In genomic region chr5:151072234-151073025, GRCh38 we compare ENCODE assay signal across 11 cellular contexts. TPM values are rescaled to one million over a fixed set of nuclear protein-coding genes. Genes with fewer than 3 reads are reported as not detected.
A peak's percentile ranks its signal among the peaks of the same experiment; 100 is the strongest.
DNase-seq lines count a peak whose midpoint lies in the region; ATAC-seq, FAIRE-seq and TF ChIP-seq lines count a peak whose summit lies in the region.
"Had no signal": no experiment of that assay in that cellular context is flagged by ENCODE, and none has a peak within 500 bp of the region (broad histone marks: within the 10 kb centered on the region; RNA-seq: fewer than 3 reads in every experiment).

No MANE protein-coding gene starts in this region.

- no peaks in the 10 kb centered on the region for H3K9me2 ChIP-seq in OCI-LY1 (ENCODE audit: low read depth, low read length)

- H3F3A ChIP-seq in OCI-LY1 (ENCODE audit: insufficient read depth, low read length) = no peaks in the 10 kb centered on the region

- H3K4me3 Mint-ChIP-seq in osteocyte (ENCODE audit: unreplicated experiment) = no peak overlapping the region
- H3K4me3 Mint-ChIP-seq: activated T-cell treated with anti-CD3 and anti-CD28 coated beads, Interleukin-2, amount 50 U/mL, for 4 hours had no signal

- no TSS peak for BruUV-seq in endothelial cell of umbilical vein (replicated peaks; lab: Mats Ljungman, UMichigan)

- no peaks in the 10 kb centered on the region for H3K9me1 ChIP-seq in endothelial cell of umbilical vein (replicated peaks; ENCODE audit: control insufficient read depth, extremely low read depth, insufficient read depth, low read length)

- H3K9ac ChIP-seq in OCI-LY1 (ENCODE audit: low read length) = no peak overlapping the region; the same call in 1 of the 2 replicates
- H3K9ac ChIP-seq in endothelial cell of umbilical vein (replicated peaks; ENCODE audit: extremely low read depth, insufficient read depth, low read length) = no peak overlapping the region

- peak; percentile 73 for FAIRE-seq in endothelial cell of umbilical vein (lab: Jason Lieb, UNC)

- no peaks in the 10 kb centered on the region for H3K27me3 Mint-ChIP-seq in osteocyte (ENCODE audit: unreplicated experiment)

- no peak overlapping the region for H2AFZ ChIP-seq in OCI-LY1 (ENCODE audit: low read length)
- H2AFZ ChIP-seq in endothelial cell of umbilical vein (ENCODE audit: low read depth, low read length) = no peak overlapping the region

- no peaks in the 10 kb centered on the region for H3K36me3 Mint-ChIP-seq in osteocyte (ENCODE audit: unreplicated experiment)

- in situ Hi-C loops in Caki2 (cut with HindIII; ENCODE audit: low pct_unique_long_range_greater_than_20kb, low sequenced_read_pairs) (no loop called here), G401 (cut with HindIII; ENCODE audit: low sequenced_read_pairs) (no loop called here)

- peak overlapping the region; percentile 25; the same call in 1 of the 2 replicates for H3K4me2 ChIP-seq in OCI-LY1 (ENCODE audit: low read length)
- no peak overlapping the region for H3K4me2 ChIP-seq in endothelial cell of umbilical vein (ENCODE audit: insufficient read depth, low read length)

- peaks cover 74% of the 10 kb centered on the region for H3K4me1 ChIP-seq in OCI-LY1 (ENCODE audit: insufficient read depth, low read length, severe bottlenecking)
- H3K4me1 ChIP-seq in endothelial cell of umbilical vein (ENCODE audit: control insufficient read depth, extremely low read depth, insufficient read depth, low read length) = peaks cover 22% of the 10 kb centered on the region

- no peak for TF ChIP-seq CTCF in OCI-LY1 (IDR thresholded peaks at IDR 0.05; ENCODE audit: low read length)
- no peak for TF ChIP-seq CTCF in endothelial cell of umbilical vein (IDR thresholded peaks at IDR 0.05; ENCODE audit: extremely low read depth in 1 of 2, insufficient read depth in 1 of 2, low read depth in 1 of 2, low read length in 2 of 2)
- no peak for TF ChIP-seq CTCF in osteocyte (IDR thresholded peaks at IDR 0.05)
- no peak for TF ChIP-seq CTCF in WERI-Rb-1 (IDR thresholded peaks at IDR 0.05; ENCODE audit: low read depth, low read length)

- H3K27ac ChIP-seq in OCI-LY1 (ENCODE audit: low read depth, low read length, poor library complexity, severe bottlenecking) (peak overlapping the region; percentile 94), endothelial cell of umbilical vein (ENCODE audit: insufficient read depth, low read depth, low read length) (no peak overlapping the region), WERI-Rb-1 (no peak overlapping the region)

- no peak for ATAC-seq in HG02623 (IDR thresholded peaks at IDR 0.05; ENCODE audit: unreplicated experiment)
- ATAC-seq in GM18519 (IDR thresholded peaks at IDR 0.05; ENCODE audit: low FRiP score, unreplicated experiment) = no peak
- ATAC-seq: activated T-cell treated with anti-CD3 and anti-CD28 coated beads, Interleukin-2, amount 50 U/mL, for 4 hours had no signal

- dilution Hi-C loops in endothelial cell of umbilical vein (cut with MboI; ENCODE audit: extremely low pct_ligation_motif_present, low sequenced_read_pairs) = no loop called here

- H3K9me3 ChIP-seq in OCI-LY1 (ENCODE audit: low read length) (no peaks in the 10 kb centered on the region), endothelial cell of umbilical vein (replicated peaks; ENCODE audit: control insufficient read depth, insufficient read depth, low read length) (no peaks in the 10 kb centered on the region), WERI-Rb-1 (ENCODE audit: severe bottlenecking) (no peaks in the 10 kb centered on the region)

- H3K79me2 ChIP-seq in OCI-LY1 (ENCODE audit: insufficient read depth, low read length) (peaks cover 82% of the 10 kb centered on the region), endothelial cell of umbilical vein (ENCODE audit: control insufficient read depth, insufficient read depth, low read length) (peaks cover 39% of the 10 kb centered on the region)

- peaks cover 65% of the 10 kb centered on the region for H3K4me1 Mint-ChIP-seq in osteocyte (ENCODE audit: unreplicated experiment)

- no peaks in the 10 kb centered on the region for H3K27me3 ChIP-seq in OCI-LY1 (ENCODE audit: insufficient read depth, low read length)
- H3K27me3 ChIP-seq in endothelial cell of umbilical vein (ENCODE audit: control insufficient read depth in 2 of 2, insufficient read depth in 2 of 2, low read length in 2 of 2) = no peaks in the 10 kb centered on the region
- no peaks in the 10 kb centered on the region for H3K27me3 ChIP-seq in WERI-Rb-1 (ENCODE audit: insufficient read depth, low read depth, severe bottlenecking)

- H3K36me3 ChIP-seq in OCI-LY1 (ENCODE audit: insufficient read depth, low read length) (peaks cover 64% of the 10 kb centered on the region), endothelial cell of umbilical vein (ENCODE audit: control insufficient read depth in 2 of 2, extremely low read depth in 1 of 2, insufficient read depth in 2 of 2, low read length in 2 of 2) (no peaks in the 10 kb centered on the region), WERI-Rb-1 (no peaks in the 10 kb centered on the region)

- H4K20me1 ChIP-seq in OCI-LY1 (ENCODE audit: insufficient read depth, low read length) (no peaks in the 10 kb centered on the region), endothelial cell of umbilical vein (replicated peaks; ENCODE audit: control insufficient read depth, extremely low read depth, insufficient read depth, low read length) (no peaks in the 10 kb centered on the region)

- POLR2A ChIA-PET in endothelial cell of umbilical vein (lab: Charles Lee) = no interaction called here

- peak overlapping the region; percentile 66 for H3K27ac Mint-ChIP-seq in osteocyte (ENCODE audit: unreplicated experiment)

- TF ChIP-seq POLR2A in endothelial cell of umbilical vein (IDR thresholded peaks at IDR 0.05; ENCODE audit: low read depth, low read length) = no peak

- DNase-seq in Caki2 (ENCODE audit: low read depth) (peak; percentile 71), endothelial cell of umbilical vein (ENCODE audit: low read depth, low spot score) (no peak), osteocyte (ENCODE audit: extremely low spot score, unreplicated experiment) (no peak), WERI-Rb-1 (no peak), G401 (ENCODE audit: low spot score) (no peak)
- DNase-seq: activated T-cell treated with anti-CD3 and anti-CD28 coated beads, Interleukin-2, amount 50 U/mL, for 4 hours; H7 had no signal

- intact Hi-C loops in endothelial cell of umbilical vein (cut with micrococcal nuclease) = no loop called here

- CTCF ChIA-PET in endothelial cell of umbilical vein (lab: Charles Lee) = interaction anchor here (1.0 to 5.0 kb wide), 9 partner anchors 9 to 70 kb away, joined by 3 to 32 read pairs (median 4); partner anchors contain the start of gene TNIP1

- H3K9me3 Mint-ChIP-seq in osteocyte (ENCODE audit: unreplicated experiment) = no peaks in the 10 kb centered on the region
- H3K9me3 Mint-ChIP-seq: activated T-cell treated with anti-CD3 and anti-CD28 coated beads, Interleukin-2, amount 50 U/mL, for 4 hours had no signal

- no peak overlapping the region for H3K4me3 ChIP-seq in OCI-LY1 (ENCODE audit: low read depth, low read length, poor library complexity, severe bottlenecking)
- no peak overlapping the region for H3K4me3 ChIP-seq in endothelial cell of umbilical vein (replicated peaks in 1 of 3; ENCODE audit: insufficient read depth in 1 of 3, low read depth in 1 of 3, low read length in 3 of 3)
- H3K4me3 ChIP-seq in WERI-Rb-1 (ENCODE audit: low read depth, low read length) = no peak overlapping the region
- H3K4me3 ChIP-seq: skin epidermis had no signal

TF ChIP-seq in endothelial cell of umbilical vein, 7 proteins besides CTCF, POLR2A, EP300 and RAD21:
- TF ChIP-seq EZH2 (IDR thresholded peaks at IDR 0.05; ENCODE audit: borderline replicate concordance, low read depth, low read length, severe bottlenecking) (no peak), FOS (IDR thresholded peaks at IDR 0.05; ENCODE audit: borderline replicate concordance, insufficient read depth, low read length) (no peak), GATA2 (IDR thresholded peaks at IDR 0.05; ENCODE audit: insufficient read depth, insufficient read length, low read depth, low read length) (no peak), JUN (IDR thresholded peaks at IDR 0.05; ENCODE audit: borderline replicate concordance, insufficient read depth, insufficient read length, low read depth) (peak; percentile 29), POLR2AphosphoS5 (IDR thresholded peaks at IDR 0.05; ENCODE audit: insufficient read depth, low read depth, low read length) (no peak), MYC (IDR thresholded peaks at IDR 0.05; ENCODE audit: low read depth, low read length) (no peak), MAX (IDR thresholded peaks at IDR 0.05; ENCODE audit: insufficient read depth, insufficient read length) (no peak)

RNA-seq across cellular contexts. Expression of gene TNIP1, which starts 8.4 kb away (rescaled TPM):
- 160 and 176 TPM in 2 replicates for total RNA-seq in Caki2 (2014; rRNA removed; shearing (Covaris generic); ENCODE audit: low replicate concordance)
- total RNA-seq in endothelial cell of umbilical vein = 87.0 and 96.8 TPM in 2 replicates
- polyA plus RNA-seq in endothelial cell of umbilical vein = 37.2 and 43.0 TPM in 2 replicates
- polyA plus RNA-seq in endothelial cell of umbilical vein (2011; cell fraction: cytosol; rRNA removed) = 56.0 and 62.7 TPM in 2 replicates
- polyA plus RNA-seq in endothelial cell of umbilical vein (2011; cell fraction: nucleus; rRNA removed) = 48.3 and 53.2 TPM in 2 replicates
- polyA plus RNA-seq in endothelial cell of umbilical vein (2012) = 50.7 and 56.8 TPM in 2 replicates
- 57.8 and 80.8 TPM in 2 replicates for polyA minus RNA-seq in endothelial cell of umbilical vein
- 42.1 TPM for polyA minus RNA-seq in endothelial cell of umbilical vein (2011; cell fraction: cytosol; rRNA and poly(A)+ RNA removed)
- polyA minus RNA-seq in endothelial cell of umbilical vein (2011; cell fraction: nucleus; rRNA and poly(A)+ RNA removed) = 52.3 and 55.6 TPM in 2 replicates
- total RNA-seq in osteocyte = 73.5 and 85.5 TPM in 2 replicates
- total RNA-seq in G401 (2014; rRNA removed; shearing (Covaris generic)) = 32.2 and 40.4 TPM in 2 replicates

RNA-seq across cellular contexts. Expression of gene GPX3, which starts 52.0 kb away (rescaled TPM):
- total RNA-seq in Caki2 (2014; rRNA removed; shearing (Covaris generic); ENCODE audit: low replicate concordance) = 80.4 and 92.6 TPM in 2 replicates
- total RNA-seq in endothelial cell of umbilical vein (3.5 and 5.1 TPM in 2 replicates), osteocyte (1.1 and 1.3 TPM in 2 replicates)
- polyA plus RNA-seq in endothelial cell of umbilical vein = 17.1 and 17.7 TPM in 2 replicates
- 10.6 and 11.1 TPM in 2 replicates for polyA plus RNA-seq in endothelial cell of umbilical vein (2011; cell fraction: cytosol; rRNA removed)
- 3.2 TPM in 2 replicates for polyA plus RNA-seq in endothelial cell of umbilical vein (2011; cell fraction: nucleus; rRNA removed)
- 3.9 and 4.2 TPM in 2 replicates for polyA plus RNA-seq in endothelial cell of umbilical vein (2012)
- polyA minus RNA-seq in endothelial cell of umbilical vein = 17.1 and 22.3 TPM in 2 replicates
- not detected for polyA minus RNA-seq in endothelial cell of umbilical vein (2011; cell fraction: cytosol; rRNA and poly(A)+ RNA removed)
- 1.4 and 1.7 TPM in 2 replicates for polyA minus RNA-seq in endothelial cell of umbilical vein (2011; cell fraction: nucleus; rRNA and poly(A)+ RNA removed)
- total RNA-seq in G401 (2014; rRNA removed; shearing (Covaris generic)) = 8.4 and 15.5 TPM in 2 replicates
